ENCODE assay signal across 1 cellular context in genomic region chr1:1627842-1628655, GRCh38.
TF ChIP-seq lines count a peak whose summit lies in the region.

No MANE protein-coding gene starts in this region.

TF ChIP-seq in GM23338, 12 proteins besides CTCF, POLR2A, EP300 and RAD21:
- TF ChIP-seq, protein P1, sequence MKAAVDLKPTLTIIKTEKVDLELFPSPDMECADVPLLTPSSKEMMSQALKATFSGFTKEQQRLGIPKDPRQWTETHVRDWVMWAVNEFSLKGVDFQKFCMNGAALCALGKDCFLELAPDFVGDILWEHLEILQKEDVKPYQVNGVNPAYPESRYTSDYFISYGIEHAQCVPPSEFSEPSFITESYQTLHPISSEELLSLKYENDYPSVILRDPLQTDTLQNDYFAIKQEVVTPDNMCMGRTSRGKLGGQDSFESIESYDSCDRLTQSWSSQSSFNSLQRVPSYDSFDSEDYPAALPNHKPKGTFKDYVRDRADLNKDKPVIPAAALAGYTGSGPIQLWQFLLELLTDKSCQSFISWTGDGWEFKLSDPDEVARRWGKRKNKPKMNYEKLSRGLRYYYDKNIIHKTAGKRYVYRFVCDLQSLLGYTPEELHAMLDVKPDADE (IDR thresholded peaks at IDR 0.05) = no peak
- no peak for TF ChIP-seq EZH2phosphoT487 (IDR thresholded peaks at IDR 0.05; ENCODE audit: unreplicated experiment)
- TF ChIP-seq CREB1 (CRISPR knock-in tag; IDR thresholded peaks at IDR 0.05; ENCODE audit: low read depth) = peak; percentile 49; the same call in 1 of the 2 replicates
